ENCODE assay signal across 18 cellular contexts in the genomic region with DNA sequence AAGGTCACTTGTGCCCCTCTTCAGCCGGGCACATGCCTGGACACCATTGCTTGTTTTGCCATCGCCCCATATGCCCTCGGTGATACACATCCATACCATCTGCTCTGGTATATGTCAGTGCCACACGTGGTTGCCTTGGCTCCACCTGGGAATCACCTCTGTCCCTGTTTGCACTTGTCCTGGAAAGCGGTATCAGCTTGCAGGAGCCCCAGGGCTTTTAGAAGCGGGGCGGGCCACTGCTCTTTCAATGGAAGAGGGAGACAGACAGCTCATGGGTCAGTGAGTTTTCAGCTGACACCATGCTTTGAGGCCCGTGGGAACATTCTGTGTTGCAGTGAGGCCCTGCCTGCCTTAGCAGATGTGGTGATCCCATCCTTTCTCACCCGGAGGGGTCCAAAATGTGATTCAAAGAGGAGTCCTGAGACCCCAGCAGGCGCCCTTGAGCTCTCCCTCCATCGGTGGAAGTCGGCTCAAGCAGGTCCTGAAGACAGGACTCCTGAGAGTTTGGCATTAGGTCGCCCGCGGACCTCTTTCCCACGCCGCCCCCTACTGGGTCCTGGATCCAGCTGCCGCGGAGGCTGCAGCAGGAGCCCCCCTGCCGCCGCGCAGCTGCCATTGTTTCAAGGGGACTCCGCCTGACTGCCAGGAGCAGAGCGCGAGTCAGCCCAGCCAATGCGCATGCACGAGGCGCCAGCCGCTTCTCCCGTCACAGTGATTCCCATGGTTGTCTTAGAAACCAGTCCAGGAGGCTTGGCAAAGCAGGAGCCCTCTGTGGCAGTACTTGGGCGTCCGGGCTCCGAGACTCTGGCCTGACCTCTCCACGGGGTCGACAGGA.
"Had no signal": no experiment of that assay in that cellular context is flagged by ENCODE, and none has a peak within 500 bp of the region (broad histone marks: within the 10 kb centered on the region; RNA-seq: fewer than 3 reads in every experiment).

No MANE protein-coding gene starts in this region.

- H3K27me3 ChIP-seq: brain microvascular endothelial cell, neutrophil, tibial nerve had no signal

- H3K9me3 ChIP-seq: neutrophil had no signal

- H3K4me3 Mint-ChIP-seq: activated CD4-positive, alpha-beta T cell treated with anti-CD3 and anti-CD28 coated beads, Interleukin-2, amount 10 ng/mL, durations not matched to agents 7 days and 5 days; activated naive CD8-positive, alpha-beta T cell treated with anti-CD3 and anti-CD28 coated beads for 36 hours; activated T-helper 1 cell treated with anti-CD3 and anti-CD28 coated beads, Interleukin-12 subunit alpha, Interleukin-12 subunit beta, Interleukin-2, Interleukin-4 antibody, amounts not matched to agents 30 ng/mL and 10 ng/mL and 1 ng/mL, durations not matched to agents 14 hours and 24 hours and 36 hours; dendritic cell treated with granulocyte-macrophage colony-stimulating factor and Interleukin-4, amounts not matched to agents 40 ng/mL and 50 ng/mL, for 4 days; effector memory CD8-positive, alpha-beta T cell; immature natural killer cell; naive thymus-derived CD8-positive, alpha-beta T cell had no signal

- H3K4me1 ChIP-seq: tibial nerve had no signal

- H3K36me3 Mint-ChIP-seq: activated naive CD8-positive, alpha-beta T cell treated with anti-CD3 and anti-CD28 coated beads for 36 hours had no signal

- H3K36me3 ChIP-seq: brain microvascular endothelial cell, neutrophil, tibial nerve had no signal

- H3K4me1 Mint-ChIP-seq: activated CD4-positive, alpha-beta T cell treated with anti-CD3 and anti-CD28 coated beads, Interleukin-2, amount 10 ng/mL, durations not matched to agents 7 days and 5 days; activated naive CD8-positive, alpha-beta T cell treated with anti-CD3 and anti-CD28 coated beads for 36 hours; immature natural killer cell; naive thymus-derived CD8-positive, alpha-beta T cell had no signal

- H3K27ac ChIP-seq: brain microvascular endothelial cell, epithelial cell of prostate, neutrophil, skin epidermis, tibial nerve had no signal

- H3K4me3 ChIP-seq: skin epidermis, tibial nerve had no signal

- H3K27me3 Mint-ChIP-seq: activated CD4-positive, alpha-beta T cell treated with anti-CD3 and anti-CD28 coated beads, Interleukin-2, amount 10 ng/mL, durations not matched to agents 7 days and 5 days; activated naive CD8-positive, alpha-beta T cell treated with anti-CD3 and anti-CD28 coated beads for 36 hours; dendritic cell treated with granulocyte-macrophage colony-stimulating factor and Interleukin-4, amounts not matched to agents 40 ng/mL and 50 ng/mL, for 4 days; effector memory CD8-positive, alpha-beta T cell had no signal

- H3K27ac Mint-ChIP-seq: activated CD4-positive, alpha-beta T cell treated with anti-CD3 and anti-CD28 coated beads, Interleukin-2, amount 10 ng/mL, durations not matched to agents 7 days and 5 days; activated naive CD8-positive, alpha-beta T cell treated with anti-CD3 and anti-CD28 coated beads for 36 hours; activated T-helper 1 cell treated with anti-CD3 and anti-CD28 coated beads, Interleukin-12 subunit alpha, Interleukin-12 subunit beta, Interleukin-2, Interleukin-4 antibody, amounts not matched to agents 30 ng/mL and 10 ng/mL and 1 ng/mL, durations not matched to agents 14 hours and 24 hours and 36 hours; dendritic cell treated with granulocyte-macrophage colony-stimulating factor and Interleukin-4, amounts not matched to agents 40 ng/mL and 50 ng/mL, for 4 days; effector memory CD8-positive, alpha-beta T cell; immature natural killer cell; naive thymus-derived CD8-positive, alpha-beta T cell had no signal

- DNase-seq: activated CD4-positive, alpha-beta T cell treated with anti-CD3 and anti-CD28 coated beads, Interleukin-2, amount 10 ng/mL, durations not matched to agents 7 days and 5 days; activated CD8-positive, alpha-beta memory T cell treated with anti-CD3 and anti-CD28 coated beads for 24 hours; activated naive CD8-positive, alpha-beta T cell treated with anti-CD3 and anti-CD28 coated beads for 36 hours; brain microvascular endothelial cell; effector memory CD8-positive, alpha-beta T cell; foreskin melanocyte; immature natural killer cell; mesenchymal stem cell; naive thymus-derived CD8-positive, alpha-beta T cell; stimulated activated CD4-positive, alpha-beta T cell treated with anti-CD3 and anti-CD28 coated beads, Interleukin-15, amount 100 ng/mL, for 24 hours; stimulated activated CD4-positive, alpha-beta T cell treated with anti-CD3 and anti-CD28 coated beads, Interleukin-4, amount 100 ng/mL, for 24 hours; stimulated activated naive CD4-positive, alpha-beta T cell had no signal
